In the genomic region with DNA sequence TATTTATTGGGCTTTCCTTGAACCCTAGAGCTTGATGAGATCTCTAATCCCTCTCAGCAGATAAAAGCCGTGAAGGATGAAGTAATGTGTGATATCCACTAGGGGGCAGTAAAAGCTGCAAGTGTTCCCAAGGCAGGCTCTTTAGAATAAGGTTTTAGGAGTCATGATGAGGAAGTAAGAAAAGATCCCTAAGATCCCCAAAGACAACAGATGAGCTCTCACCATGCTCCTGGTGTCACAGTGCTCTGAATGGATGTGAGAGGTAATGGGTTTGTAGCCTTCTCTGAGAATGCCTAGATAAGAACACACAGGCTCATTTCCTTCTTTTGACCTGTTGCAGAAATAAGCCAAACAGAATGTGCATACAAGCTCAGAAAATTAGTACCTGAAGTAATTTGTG, we compare ENCODE assay signal across 9 cellular contexts.
A peak's percentile ranks its signal among the peaks of the same experiment; 100 is the strongest.
DNase-seq lines count a peak whose midpoint lies in the region; ATAC-seq and TF ChIP-seq lines count a peak whose summit lies in the region.
"Had no signal": no experiment of that assay in that cellular context is flagged by ENCODE, and none has a peak within 500 bp of the region (broad histone marks: within the 10 kb centered on the region; RNA-seq: fewer than 3 reads in every experiment).

No MANE protein-coding gene starts in this region.

- H3K9me3 ChIP-seq in breast epithelium, result no peaks in the 10 kb centered on the region

- peak; percentile 85 for ATAC-seq in GM21360 (IDR thresholded peaks at IDR 0.05; ENCODE audit: unreplicated experiment)
- peak; percentile 95 for ATAC-seq in left lobe of liver

- no peaks in the 10 kb centered on the region for H3K36me3 ChIP-seq in breast epithelium

- intact Hi-C loops in breast epithelium (cut with DNase I; ENCODE audit: low total_unique reads), result no loop called here

- H3K27me3 ChIP-seq in breast epithelium, result no peaks in the 10 kb centered on the region

- no peak overlapping the region for H3K4me3 ChIP-seq in breast epithelium

- TF ChIP-seq POLR2A in breast epithelium (IDR thresholded peaks at IDR 0.05), result no peak

- peak; percentile 73 for DNase-seq in DMS153 (lab: John Stamatoyannopoulos, UW)
- peak; percentile 62 for DNase-seq in HPDE6-E6E7 (ENCODE audit: extremely low spot score)
- DNase-seq in NCI-H748 treated with DMSO at 0.1 percent for 48 hours (lab: John Stamatoyannopoulos, UW), result peak; percentile 71
- no peak for DNase-seq in breast epithelium (ENCODE audit: low spot score in 2 of 2)
- no peak for DNase-seq in left lobe of liver (ENCODE audit: low spot score)
- DNase-seq in OCI-M2 (lab: John Stamatoyannopoulos, UW; ENCODE audit: unreplicated experiment), result no peak
- no peak for DNase-seq in GOT3 (lab: John Stamatoyannopoulos, UW)
- DNase-seq: activated B cell treated with CpG ODN at 0.5 μM for 24 hours had no signal

- H3K27ac ChIP-seq in breast epithelium, result no peak overlapping the region

- H3K4me1 ChIP-seq in breast epithelium, result no peaks in the 10 kb centered on the region

- peak; percentile 47 to 75 (median 69) for TF ChIP-seq CTCF in breast epithelium (IDR thresholded peaks at IDR 0.05)

Comparison
In these comparisons a context has a peak if more than half of its experiments do, and no peak if none do; other contexts are left out.
1. DNase-seq: peak in DMS153 (single experiment), HPDE6-E6E7 (single experiment) and NCI-H748 treated with DMSO at 0.1 percent for 48 hours (single experiment); none in breast epithelium (0 of 2), left lobe of liver (single experiment), OCI-M2 (single experiment) and GOT3 (single experiment).